In genomic region chr17:1029196-1029911, GRCh38 we compare ENCODE assay signal across 9 cellular contexts. TPM values are rescaled to one million over a fixed set of nuclear protein-coding genes. Genes with fewer than 3 reads are reported as not detected.
A peak's percentile ranks its signal among the peaks of the same experiment; 100 is the strongest.
DNase-seq lines count a peak whose midpoint lies in the region; ATAC-seq and TF ChIP-seq lines count a peak whose summit lies in the region.
"Had no signal": no experiment of that assay in that cellular context is flagged by ENCODE, and none has a peak within 500 bp of the region (broad histone marks: within the 10 kb centered on the region; RNA-seq: fewer than 3 reads in every experiment).

No MANE protein-coding gene starts in this region.

- no peak for ATAC-seq in foreskin keratinocyte

- H3K27me3 ChIP-seq in adrenal gland, result no peaks in the 10 kb centered on the region
- H3K27me3 ChIP-seq in ovary, result no peaks in the 10 kb centered on the region
- H3K27me3 ChIP-seq in foreskin keratinocyte, result peaks cover 3% of the 10 kb centered on the region
- H3K27me3 ChIP-seq: BLaER1 had no signal

- H3K4me1 ChIP-seq in adrenal gland (replicated peaks in 1 of 2) (peaks cover 16 to 38% of the 10 kb centered on the region in 2 donors), ovary (ENCODE audit: insufficient read depth) (peaks cover 3% of the 10 kb centered on the region), foreskin keratinocyte (no peaks in the 10 kb centered on the region)

- no peak for TF ChIP-seq POLR2A in adrenal gland (IDR thresholded peaks at IDR 0.05)
- TF ChIP-seq POLR2A in ovary (IDR thresholded peaks at IDR 0.05), result no peak

- H3K9me3 ChIP-seq in adrenal gland (replicated peaks in 1 of 3) (no peaks in the 10 kb centered on the region), ovary (no peaks in the 10 kb centered on the region)
- H3K9me3 ChIP-seq: BLaER1 had no signal

- H3K36me3 ChIP-seq in adrenal gland (replicated peaks in 1 of 2) (no peaks in the 10 kb centered on the region), ovary (no peaks in the 10 kb centered on the region)

- intact Hi-C loops in adrenal gland (cut with DNase I), result no loop called here
- intact Hi-C loops in ovary (cut with DNase I), result no loop called here

- H3K4me3 ChIP-seq in adrenal gland (no peak overlapping the region), fibroblast of villous mesenchyme (ENCODE audit: low read depth, low read length) (no peak overlapping the region), ovary (no peak overlapping the region)
- H3K4me3 ChIP-seq: BLaER1 had no signal

- WGBS in adrenal gland, 4 donors, result 61 to 76% (median 72%) methylated on average over 23 to 28 of the region's 28 CpGs
- WGBS in ovary, 3 donors, result 71 to 78% (median 74%) methylated on average over 28 of the region's 28 CpGs

- H3K27ac ChIP-seq in adrenal gland (peak overlapping the region in 2 of 5 donors; percentile 71), ovary (peak overlapping the region in 1 of 2 donors; percentile 13), foreskin keratinocyte (no peak overlapping the region)
- H3K27ac ChIP-seq: BLaER1 had no signal

- DNase-seq in AG20443 (ENCODE audit: low spot score) (peak; percentile 77), adrenal gland (peak in 6 of 7 donors; percentile 68 to 88 (median 78)), fibroblast of villous mesenchyme (ENCODE audit: low read depth) (peak; percentile 85), ovary (peak in 3 of 5 donors; percentile 50 to 65 (median 56)), NCI-H1694 (lab: John Stamatoyannopoulos, UW) (no peak), foreskin keratinocyte (no peak), GM20000 (ENCODE audit: low spot score) (no peak)
- DNase-seq in stimulated activated naive CD4-positive, alpha-beta T cell treated with Interleukin-2 at 50 U/mL for 16 hours (lab: John Stamatoyannopoulos, UW), result no peak

- TF ChIP-seq CTCF in adrenal gland (IDR thresholded peaks at IDR 0.05) (no peak), fibroblast of villous mesenchyme (IDR thresholded peaks at IDR 0.05; ENCODE audit: insufficient read depth, low read depth, low read length) (no peak), ovary (IDR thresholded peaks at IDR 0.05) (no peak), foreskin keratinocyte (conservative IDR thresholded peaks at IDR 0.05) (no peak), GM20000 (IDR thresholded peaks at IDR 0.05; ENCODE audit: extremely low read depth, missing control alignments) (no peak)

- TF ChIP-seq EP300 in ovary (IDR thresholded peaks at IDR 0.05), result no peak

RNA-seq across cellular contexts. Expression of gene TIMM22, which starts 32.4 kb away (rescaled TPM):
- total RNA-seq in adrenal gland (10 to 100 TPM; 13.7 to 49.0 (median 15.2) TPM), fibroblast of villous mesenchyme (16.8 and 20.3 TPM in 2 replicates), ovary (10 to 100 TPM in 6 of 7 donors, 1 to 10 TPM in 1; 7.9 to 15.1 (median 11.3) TPM), foreskin keratinocyte (16.4 and 17.6 TPM in 2 replicates)
- polyA plus RNA-seq in adrenal gland (10 to 100 TPM in 1 of 3 donors, 1 to 10 TPM in 2; 7.8 to 17.8 (median 8.4) TPM), ovary (10 to 100 TPM in 1 of 2 donors, 1 to 10 TPM in 1; 8.9 to 12.6 TPM), foreskin keratinocyte (20.6 and 20.7 TPM in 2 replicates)

RNA-seq across cellular contexts. Expression of gene NXN, which starts 49.8 kb away (rescaled TPM):
- total RNA-seq in adrenal gland (10 to 100 TPM in 7 of 8 donors, 1 to 10 TPM in 1; 8.3 to 24.7 (median 14.4) TPM), fibroblast of villous mesenchyme (91.5 and 124 TPM in 2 replicates), ovary (10 to 100 TPM in 6 of 7 donors, 1 to 10 TPM in 1; 5.5 to 34.8 (median 28.4) TPM), foreskin keratinocyte (74.7 and 94.8 TPM in 2 replicates)
- polyA plus RNA-seq in adrenal gland (1 to 10 TPM; 3.9 to 9.6 (median 5.7) TPM), ovary (10 to 100 TPM; 24.3 to 29.9 TPM), foreskin keratinocyte (69.8 and 84.0 TPM in 2 replicates)

Comparison
In these comparisons a context has a peak if more than half of its experiments do, and no peak if none do; other contexts are left out.
1. DNase-seq: peak in AG20443 (single experiment), adrenal gland (6 of 7), fibroblast of villous mesenchyme (single experiment) and ovary (3 of 5); none in NCI-H1694 (single experiment), stimulated activated naive CD4-positive, alpha-beta T cell treated with Interleukin-2 at 50 U/mL for 16 hours (single experiment), foreskin keratinocyte (0 of 2) and GM20000 (single experiment).